In genomic region chr5:158261669-158262367, GRCh38 we compare ENCODE assay signal across 26 cellular contexts.
DNase-seq lines count a peak whose midpoint lies in the region; ATAC-seq, FAIRE-seq and TF ChIP-seq lines count a peak whose summit lies in the region.
"Had no signal": no experiment of that assay in that cellular context is flagged by ENCODE, and none has a peak within 500 bp of the region (broad histone marks: within the 10 kb centered on the region; RNA-seq: fewer than 3 reads in every experiment).

No MANE protein-coding gene starts in this region.

- H3K4me3 ChIP-seq in breast epithelium, result no peak overlapping the region
- H3K4me3 ChIP-seq in keratinocyte (ENCODE audit: control insufficient read depth in 2 of 3, extremely low read depth in 1 of 3, insufficient read depth in 2 of 3, low read depth in 1 of 3, low read length in 3 of 3), result no peak overlapping the region
- H3K4me3 ChIP-seq in right atrium auricular region, result no peak overlapping the region

- peak; percentile 9 for FAIRE-seq in keratinocyte (lab: Jason Lieb, UNC)
- FAIRE-seq: H1 had no signal

- no peak for ATAC-seq in esophagus mucosa

- H3K27ac ChIP-seq in breast epithelium, result no peak overlapping the region
- no peak overlapping the region for H3K27ac ChIP-seq in keratinocyte (ENCODE audit: control insufficient read depth, insufficient read depth, low read length)
- no peak overlapping the region for H3K27ac ChIP-seq in right atrium auricular region
- H3K27ac ChIP-seq: KMS-11 had no signal

- H3K36me3 ChIP-seq in breast epithelium (no peaks in the 10 kb centered on the region), keratinocyte (ENCODE audit: control insufficient read depth in 2 of 2, extremely low read depth in 1 of 2, insufficient read depth in 2 of 2, low read length in 2 of 2) (no peaks in the 10 kb centered on the region), right atrium auricular region (no peaks in the 10 kb centered on the region)
- H3K36me3 ChIP-seq: BE2C had no signal

- POLR2A ChIA-PET in MCF 10A (lab: Yijun Ruan, JAX), result interaction anchor here (0.5 to 0.6 kb wide), 2 partner anchors 18 to 376 kb away, joined by 3 read pairs; no protein-coding TSS in a partner anchor

- no peaks in the 10 kb centered on the region for H3K9me1 ChIP-seq in keratinocyte (ENCODE audit: control insufficient read depth, extremely low read depth, insufficient read depth, low read length)

- H3K79me2 ChIP-seq in keratinocyte (ENCODE audit: control insufficient read depth, insufficient read depth, low read length), result no peaks in the 10 kb centered on the region

- H3K27ac Mint-ChIP-seq in MCF 10A (ENCODE audit: low read depth, unreplicated experiment), result no peak overlapping the region
- H3K27ac Mint-ChIP-seq: CD14-positive monocyte, IgD-negative memory B cell had no signal

- H3K4me2 ChIP-seq in keratinocyte (ENCODE audit: control insufficient read depth, extremely low read depth, insufficient read depth, low read depth, low read length), result no peak overlapping the region
- H3K4me2 ChIP-seq: KMS-11 had no signal

- no peaks in the 10 kb centered on the region for H3K27me3 Mint-ChIP-seq in MCF 10A (ENCODE audit: insufficient read depth, unreplicated experiment)

- no peaks in the 10 kb centered on the region for H3K9me3 Mint-ChIP-seq in MCF 10A (ENCODE audit: unreplicated experiment)

- no peaks in the 10 kb centered on the region for H3K36me3 Mint-ChIP-seq in MCF 10A (ENCODE audit: insufficient read depth, unreplicated experiment)
- H3K36me3 Mint-ChIP-seq: CD14-positive monocyte had no signal

- no peak overlapping the region for H2AFZ ChIP-seq in keratinocyte (ENCODE audit: control insufficient read depth, low read length)

- CTCF ChIA-PET in MCF 10A (lab: Yijun Ruan, JAX), result interaction anchor here (0.5 kb wide), 1 partner anchor 844 kb away, joined by 3 read pairs; no protein-coding TSS in a partner anchor

- no peaks in the 10 kb centered on the region for H3K4me1 ChIP-seq in breast epithelium
- no peaks in the 10 kb centered on the region for H3K4me1 ChIP-seq in keratinocyte (ENCODE audit: control insufficient read depth, extremely low read depth, insufficient read depth, low read length)
- no peaks in the 10 kb centered on the region for H3K4me1 ChIP-seq in right atrium auricular region
- H3K4me1 ChIP-seq: BE2C had no signal

- TF ChIP-seq POLR2A in breast epithelium (IDR thresholded peaks at IDR 0.05), result no peak

- no peak overlapping the region for H3K4me3 Mint-ChIP-seq in MCF 10A (ENCODE audit: unreplicated experiment)
- H3K4me3 Mint-ChIP-seq: CD14-positive monocyte, IgD-negative memory B cell had no signal

- no peak for TF ChIP-seq CTCF in MCF 10A (IDR thresholded peaks at IDR 0.05; ENCODE audit: unreplicated experiment)
- TF ChIP-seq CTCF in breast epithelium (IDR thresholded peaks at IDR 0.05), result no peak
- TF ChIP-seq CTCF in keratinocyte (optimal IDR thresholded peaks at IDR 0.05 in 1 of 3, IDR thresholded peaks at IDR 0.05 in 1 of 3, conservative IDR thresholded peaks at IDR 0.05 in 1 of 3; ENCODE audit: extremely low read depth in 1 of 3, insufficient read depth in 2 of 3, low read length in 3 of 3), result no peak
- no peak for TF ChIP-seq CTCF in right atrium auricular region (IDR thresholded peaks at IDR 0.05)

- no peaks in the 10 kb centered on the region for H3K4me1 Mint-ChIP-seq in MCF 10A (ENCODE audit: insufficient read depth, unreplicated experiment)

- H3K9me3 ChIP-seq in breast epithelium (no peaks in the 10 kb centered on the region), keratinocyte (ENCODE audit: control insufficient read depth, low read depth, low read length) (no peaks in the 10 kb centered on the region), right atrium auricular region (peaks cover 0 to under 1% of the 10 kb centered on the region in 2 donors)
- H3K9me3 ChIP-seq: BE2C had no signal

- H3K27me3 ChIP-seq in breast epithelium (no peaks in the 10 kb centered on the region), keratinocyte (ENCODE audit: control insufficient read depth, extremely low read depth, insufficient read depth, low read length) (no peaks in the 10 kb centered on the region), right atrium auricular region (no peaks in the 10 kb centered on the region)
- H3K27me3 ChIP-seq: BE2C had no signal

- intact Hi-C loops in MCF 10A (cut with micrococcal nuclease), result no loop called here
- intact Hi-C loops in breast epithelium (cut with DNase I; ENCODE audit: low total_unique reads), result no loop called here

- peak; percentile 21 for DNase-seq in MCF 10A (ENCODE audit: unreplicated experiment)
- DNase-seq in breast epithelium (ENCODE audit: low spot score in 2 of 2), result no peak
- DNase-seq in SW480 (ENCODE audit: low spot score), result peak; percentile 7
- DNase-seq in keratinocyte (ENCODE audit: low read depth, low spot score), result no peak
- no peak for DNase-seq in right atrium auricular region (ENCODE audit: low spot score)
- DNase-seq in cerebellar nuclear complex (lab: John Stamatoyannopoulos, UW), result no peak
- DNase-seq: 8988T; ACHN; BE2C; DMS153; HCEC 1CT; NCI-H1048; NCI-H1417; NCI-H1694 treated with DMSO at 0.1 percent for 48 hours; NCI-H2081; NCI-H446 treated with DMSO at 0.1 percent for 48 hours; NCI-H526; NCI-H82; NK-92 treated with Interleukin-12 subunit alpha and Interleukin-12 subunit beta, amount 100 ng/mL, for 24 hours; RPMI8226; SHP77 treated with DMSO at 0.1 percent for 48 hours had no signal

- H4K20me1 ChIP-seq in keratinocyte (ENCODE audit: control insufficient read depth, extremely low read depth, insufficient read depth, low read length), result no peaks in the 10 kb centered on the region

- BruUV-seq in MCF 10A (replicated peaks; lab: Mats Ljungman, UMichigan), result no TSS peak

- H3K9ac ChIP-seq in keratinocyte (ENCODE audit: control insufficient read depth, extremely low read depth, insufficient read depth, low read length), result no peak overlapping the region
- H3K9ac ChIP-seq: KMS-11 had no signal

- dilution Hi-C loops in keratinocyte (cut with MboI; ENCODE audit: extremely low pct_ligation_motif_present, low sequenced_read_pairs), result no loop called here

Comparison
In these comparisons a context has a peak if more than half of its experiments do, and no peak if none do; other contexts are left out.
1. DNase-seq: peak in MCF 10A (single experiment) and SW480 (single experiment); none in breast epithelium (0 of 2), keratinocyte (single experiment), right atrium auricular region (single experiment) and cerebellar nuclear complex (0 of 2).